In genomic region chr13:29454931-29455481, GRCh38 we compare ENCODE assay signal across 9 cellular contexts.
DNase-seq lines count a peak whose midpoint lies in the region; ATAC-seq, FAIRE-seq and TF ChIP-seq lines count a peak whose summit lies in the region.
"Had no signal": no experiment of that assay in that cellular context is flagged by ENCODE, and none has a peak within 500 bp of the region (broad histone marks: within the 10 kb centered on the region; RNA-seq: fewer than 3 reads in every experiment).

No MANE protein-coding gene starts in this region.

- H3K27ac ChIP-seq in WERI-Rb-1 = no peak overlapping the region

- no peaks in the 10 kb centered on the region for H3K9me3 ChIP-seq in WERI-Rb-1 (ENCODE audit: severe bottlenecking)

- DNase-seq in DMS 273 (lab: John Stamatoyannopoulos, UW; ENCODE audit: unreplicated experiment) (peak; percentile 19), DMS 273 treated with DMSO at 0.1 percent for 48 hours (lab: John Stamatoyannopoulos, UW) (no peak), WERI-Rb-1 (peak; percentile 8), memory B cell (ENCODE audit: low spot score in 2 of 2) (peak in 1 of 2 donors; percentile 23), H54 (ENCODE audit: insufficient read length, low spot score) (no peak), NCI-H2107 treated with DMSO at 0.1 percent for 48 hours (lab: John Stamatoyannopoulos, UW; ENCODE audit: unreplicated experiment) (no peak)
- no peak for DNase-seq in NK-92 treated with Interleukin-12 subunit alpha and Interleukin-12 subunit beta, amount 100 ng/mL, for 24 hours (lab: John Stamatoyannopoulos, UW)

- no peak for TF ChIP-seq POLR2A in H54 (IDR thresholded peaks at IDR 0.05; ENCODE audit: low read depth, low read length)

- FAIRE-seq in H54 (lab: Jason Lieb, UNC) = no peak
- FAIRE-seq: A204.1 had no signal

- ATAC-seq in HG02943 (IDR thresholded peaks at IDR 0.05; ENCODE audit: low read depth, unreplicated experiment) = peak; percentile 59
- ATAC-seq in memory B cell (ENCODE audit: low read depth) = peak; percentile 98

- H3K27me3 ChIP-seq in WERI-Rb-1 (ENCODE audit: insufficient read depth, low read depth, severe bottlenecking) = no peaks in the 10 kb centered on the region

- no peaks in the 10 kb centered on the region for H3K36me3 ChIP-seq in WERI-Rb-1

- H3K4me3 ChIP-seq in WERI-Rb-1 (ENCODE audit: low read depth, low read length) = no peak overlapping the region

- peaks cover 14% of the 10 kb centered on the region for H3K27me3 Mint-ChIP-seq in memory B cell

- no peak overlapping the region for H3K4me3 Mint-ChIP-seq in memory B cell

- H3K4me1 Mint-ChIP-seq in memory B cell = peaks cover 2% of the 10 kb centered on the region

- TF ChIP-seq CTCF in WERI-Rb-1 (IDR thresholded peaks at IDR 0.05; ENCODE audit: low read depth, low read length) = peak; percentile 64

- no peaks in the 10 kb centered on the region for H3K9me3 Mint-ChIP-seq in memory B cell

- no peaks in the 10 kb centered on the region for H3K36me3 Mint-ChIP-seq in memory B cell

- no peak overlapping the region for H3K27ac Mint-ChIP-seq in memory B cell

Comparison
In these comparisons a context has a peak if more than half of its experiments do, and no peak if none do; other contexts are left out.
1. DNase-seq: peak in DMS 273 (single experiment) and WERI-Rb-1 (single experiment); none in DMS 273 treated with DMSO at 0.1 percent for 48 hours (single experiment), H54 (single experiment), NK-92 treated with Interleukin-12 subunit alpha and Interleukin-12 subunit beta, amount 100 ng/mL, for 24 hours (single experiment) and NCI-H2107 treated with DMSO at 0.1 percent for 48 hours (single experiment).